Comparison of ENCODE assay signal across 8 cellular contexts in genomic region chr5:83608122-83608521, GRCh38.
DNase-seq lines count a peak whose midpoint lies in the region; ATAC-seq, FAIRE-seq and TF ChIP-seq lines count a peak whose summit lies in the region.

No MANE protein-coding gene starts in this region.

- peak; percentile 31 to 62 for DNase-seq in H1 (ENCODE audit: low read depth in 1 of 2, low spot score in 2 of 2)
- DNase-seq in middle frontal gyrus (ENCODE audit: extremely low spot score, low spot score): peak; percentile 6
- DNase-seq in NK-92 (lab: John Stamatoyannopoulos, UW; ENCODE audit: unreplicated experiment): no peak

- no peak overlapping the region for H3K27ac Mint-ChIP-seq in stimulated activated memory B cell treated with anti-CD40 and anti-IgM and Interleukin-4, amounts not matched to agents 10 μg/mL and 1 μg/mL and 100 μg/mL, for 72 hours

- no peaks in the 10 kb centered on the region for H4K20me1 ChIP-seq in OCI-LY3 (ENCODE audit: insufficient read depth, low read length)
- no peaks in the 10 kb centered on the region for H4K20me1 ChIP-seq in H1 (replicated peaks in 1 of 2; ENCODE audit: control insufficient read depth in 1 of 2, insufficient read depth in 2 of 2, low read length in 2 of 2)

- H3K4me1 Mint-ChIP-seq in stimulated activated memory B cell treated with anti-CD40 and anti-IgM and Interleukin-4, amounts not matched to agents 10 μg/mL and 1 μg/mL and 100 μg/mL, for 72 hours: no peaks in the 10 kb centered on the region

- 27% methylated on average over 3 of the region's 3 CpGs; no CpG with 5 or more reads in 1 of the 2 experiments for WGBS in H1 (ENCODE audit: extremely low coverage in 1 of 2, insufficient coverage in 1 of 2, insufficient read length in 1 of 2, insufficient replicate concordance in 2 of 2, low coverage in 1 of 2, low lambda C conversion rate in 2 of 2, missing lambda C conversion rate in 1 of 2), 2 experiments

- H3K9ac ChIP-seq in OCI-LY3 (ENCODE audit: low read length) (no peak overlapping the region), H1 (replicated peaks in 1 of 4; ENCODE audit: extremely low read depth in 1 of 4, low read depth in 3 of 4, low read length in 3 of 4) (no peak overlapping the region)

- H3K14ac ChIP-seq in H1 (ENCODE audit: insufficient read length): no peak overlapping the region

- H3K4me1 ChIP-seq in OCI-LY3 (ENCODE audit: low read length) (no peaks in the 10 kb centered on the region), H1 (replicated peaks in 1 of 4; ENCODE audit: control insufficient read depth in 3 of 4, insufficient read depth in 4 of 4, low read length in 3 of 4) (peaks cover 0 to 3% (median 0%) of the 10 kb centered on the region in 4 experiments; a peak in 2 of 7 replicates)

- no peak overlapping the region for H3K18ac ChIP-seq in H1 (ENCODE audit: extremely low read depth, low read length)

- H3K23ac ChIP-seq in H1 (ENCODE audit: insufficient read length): no peak overlapping the region

- no peaks in the 10 kb centered on the region for H3K23me2 ChIP-seq in H1 (ENCODE audit: low read depth, low read length)

- H3K79me1 ChIP-seq in H1 (ENCODE audit: low read depth, low read length): no peaks in the 10 kb centered on the region

- no peaks in the 10 kb centered on the region for H3K27me3 ChIP-seq in OCI-LY3 (ENCODE audit: low read depth, low read length)
- no peaks in the 10 kb centered on the region for H3K27me3 ChIP-seq in H1 (replicated peaks in 1 of 4; ENCODE audit: control insufficient read depth in 3 of 4, extremely low read depth in 1 of 4, insufficient read depth in 3 of 4, low read length in 3 of 4)

- H3K36me3 ChIP-seq in OCI-LY3 (replicated peaks; ENCODE audit: low read depth, low read length) (no peaks in the 10 kb centered on the region), H1 (ENCODE audit: control insufficient read depth in 2 of 4, insufficient read depth in 4 of 4, low read length in 3 of 4) (no peaks in the 10 kb centered on the region)

- no peak overlapping the region for H4K8ac ChIP-seq in H1 (ENCODE audit: extremely low read depth, insufficient read depth, low read length)

- POLR2A ChIA-PET in H1 (lab: Charles Lee; ENCODE audit: partially characterized antibody): no interaction called here

- H3K9me3 Mint-ChIP-seq in stimulated activated memory B cell treated with anti-CD40 and anti-IgM and Interleukin-4, amounts not matched to agents 10 μg/mL and 1 μg/mL and 100 μg/mL, for 72 hours: no peaks in the 10 kb centered on the region

- ATAC-seq in HG03139 (IDR thresholded peaks at IDR 0.05; ENCODE audit: unreplicated experiment) (peak; percentile 63), HG02973 (IDR thresholded peaks at IDR 0.05; ENCODE audit: unreplicated experiment) (no peak)
- ATAC-seq in stimulated activated memory B cell treated with anti-CD40 and anti-IgM and Interleukin-4, amounts not matched to agents 10 μg/mL and 1 μg/mL and 100 μg/mL, for 72 hours: no peak

- H2BK5ac ChIP-seq in H1 (ENCODE audit: low read depth, low read length): no peak overlapping the region

- H3K4ac ChIP-seq in H1 (replicated peaks; ENCODE audit: insufficient read length, low read depth, low read length): no peak overlapping the region

- H3K4me2 ChIP-seq in OCI-LY3 (ENCODE audit: low read length): no peak overlapping the region
- H3K4me2 ChIP-seq in H1 (ENCODE audit: insufficient read depth in 1 of 2, low read depth in 2 of 2, low read length in 2 of 2): no peak overlapping the region

- no peak overlapping the region for H2BK15ac ChIP-seq in H1 (ENCODE audit: low read length)

- H2AFZ ChIP-seq in OCI-LY3 (ENCODE audit: low read depth, low read length) (no peak overlapping the region), H1 (ENCODE audit: low read length) (no peak overlapping the region; the same call in 1 of the 2 replicates)

- peak; percentile 93 for FAIRE-seq in H1 (lab: Jason Lieb, UNC)

- H3K4me3 Mint-ChIP-seq in stimulated activated memory B cell treated with anti-CD40 and anti-IgM and Interleukin-4, amounts not matched to agents 10 μg/mL and 1 μg/mL and 100 μg/mL, for 72 hours: no peak overlapping the region

- H3K4me3 ChIP-seq in OCI-LY3 (ENCODE audit: low read length): no peak overlapping the region
- H3K4me3 ChIP-seq in H1 (ENCODE audit: extremely low read depth in 1 of 4, insufficient read depth in 2 of 4, low read depth in 3 of 4, low read length in 4 of 4): no peak overlapping the region

- H3K79me2 ChIP-seq in OCI-LY3 (ENCODE audit: low read length) (no peaks in the 10 kb centered on the region), H1 (ENCODE audit: control insufficient read depth in 1 of 2, insufficient read depth in 2 of 2, low read length in 2 of 2) (no peaks in the 10 kb centered on the region)

- H3K27ac ChIP-seq in OCI-LY3 (ENCODE audit: low read length): no peak overlapping the region
- no peak overlapping the region for H3K27ac ChIP-seq in H1 (ENCODE audit: low read depth, low read length)

- peak; percentile 79 to 88 for TF ChIP-seq RAD21 in H1 (IDR thresholded peaks at IDR 0.05 in 1 of 2, conservative IDR thresholded peaks at IDR 0.05 in 1 of 2; ENCODE audit: low read depth in 2 of 2, low read length in 2 of 2)

- no peaks in the 10 kb centered on the region for H3K27me3 Mint-ChIP-seq in stimulated activated memory B cell treated with anti-CD40 and anti-IgM and Interleukin-4, amounts not matched to agents 10 μg/mL and 1 μg/mL and 100 μg/mL, for 72 hours

- H4K5ac ChIP-seq in H1 (ENCODE audit: insufficient read length, low read depth, low read length): no peak overlapping the region

- H4K91ac ChIP-seq in H1 (replicated peaks; ENCODE audit: insufficient read length, low read length): no peak overlapping the region

- no peak overlapping the region for H2BK12ac ChIP-seq in H1 (ENCODE audit: low read depth, low read length)

- no peak for TF ChIP-seq POLR2A in H1 (IDR thresholded peaks at IDR 0.05; ENCODE audit: control extremely low read depth in 1 of 2, low read depth in 2 of 2, low read length in 2 of 2)

- H2BK20ac ChIP-seq in H1 (ENCODE audit: low read length): no peak overlapping the region

- H2BK120ac ChIP-seq in H1 (replicated peaks; ENCODE audit: low read depth, low read length): no peak overlapping the region

- no peak overlapping the region for H2AK5ac ChIP-seq in H1 (ENCODE audit: low read depth, low read length)

- no peaks in the 10 kb centered on the region for H3K9me3 ChIP-seq in OCI-LY3 (ENCODE audit: insufficient read depth, low read length)
- H3K9me3 ChIP-seq in H1 (ENCODE audit: insufficient read depth in 2 of 2, low read depth in 1 of 2, low read length in 1 of 2): no peaks in the 10 kb centered on the region

- TF ChIP-seq CTCF in GM12874 (IDR thresholded peaks at IDR 0.05; ENCODE audit: insufficient read depth, low read depth, low read length): peak; percentile 50
- peak; percentile 51 for TF ChIP-seq CTCF in OCI-LY3 (IDR thresholded peaks at IDR 0.05; ENCODE audit: low read depth, low read length)
- TF ChIP-seq CTCF in H1 (IDR thresholded peaks at IDR 0.05; ENCODE audit: control extremely low read depth in 1 of 3, insufficient read depth in 1 of 3, low read depth in 1 of 3, low read length in 3 of 3): peak; percentile 43 to 81 (median 75)

- CTCF ChIA-PET in H1 (lab: Charles Lee; ENCODE audit: partially characterized antibody): interaction anchor here (0.5 to 4.3 kb wide), 22 partner anchors 8 to 1207 kb away, joined by 3 to 20 read pairs (median 3); partner anchors contain the start of gene HAPLN1

- no peak for TF ChIP-seq EP300 in H1 (IDR thresholded peaks at IDR 0.05; ENCODE audit: borderline replicate concordance in 1 of 2, low read depth in 2 of 2, low read length in 2 of 2)

- no peaks in the 10 kb centered on the region for H3K36me3 Mint-ChIP-seq in stimulated activated memory B cell treated with anti-CD40 and anti-IgM and Interleukin-4, amounts not matched to agents 10 μg/mL and 1 μg/mL and 100 μg/mL, for 72 hours

- no peak overlapping the region for H3K56ac ChIP-seq in H1 (replicated peaks; ENCODE audit: insufficient read length, low read depth, low read length)

TF ChIP-seq in H1, 55 proteins besides CTCF, POLR2A, EP300 and RAD21:
- no peak for TF ChIP-seq YY1 (IDR thresholded peaks at IDR 0.05; ENCODE audit: low read depth, low read length)
- TF ChIP-seq SIRT6 (IDR thresholded peaks at IDR 0.05; ENCODE audit: low read length): no peak
- TF ChIP-seq USF2 (IDR thresholded peaks at IDR 0.05; ENCODE audit: low read length): 0 out of 2 replicates have a peak, but pooled peaks have one; percentile 15
- TF ChIP-seq KDM1A (IDR thresholded peaks at IDR 0.05; ENCODE audit: borderline replicate concordance, low read length): no peak
